8 cellular contexts compared by ENCODE assay signal in the genomic region with DNA sequence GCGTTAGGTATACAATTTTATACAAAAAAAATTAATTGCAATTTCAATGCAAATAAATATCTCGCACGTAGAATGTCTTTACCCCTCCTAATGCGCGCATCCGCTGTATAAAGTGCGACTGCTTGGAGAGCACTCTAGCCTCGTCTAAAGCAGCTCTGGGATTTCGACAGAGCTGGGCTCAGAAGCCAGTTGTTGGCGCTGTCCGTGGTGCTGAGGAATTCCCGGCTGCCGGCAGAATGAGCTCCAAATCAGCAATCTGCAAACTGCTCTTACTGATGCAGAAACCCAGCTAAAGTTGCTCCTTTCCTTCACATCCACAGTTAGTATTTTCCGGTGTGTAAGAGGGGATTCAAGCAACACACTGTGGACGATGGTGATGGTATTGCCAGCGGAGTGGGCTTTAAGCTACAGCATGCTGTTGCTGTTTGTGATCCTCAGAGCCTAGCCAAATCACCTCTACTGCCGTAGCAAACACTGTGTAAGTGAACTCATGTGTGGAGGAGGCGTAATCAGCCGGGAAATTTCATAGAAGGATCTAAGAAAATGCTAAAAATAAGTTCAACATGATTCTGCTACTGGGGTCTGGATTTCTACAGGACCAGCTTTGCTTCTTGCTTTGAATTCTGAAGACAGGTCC. TPM values are rescaled to one million over a fixed set of nuclear protein-coding genes. Genes with fewer than 3 reads are reported as not detected.
A peak's percentile ranks its signal among the peaks of the same experiment; 100 is the strongest.
DNase-seq lines count a peak whose midpoint lies in the region; ATAC-seq and TF ChIP-seq lines count a peak whose summit lies in the region.

A gene (plus strand): TSS at position 137 of the 637 bp plus-strand sequence. CDS start 3,140 bp downstream, outside the sequence.

- no peaks in the 10 kb centered on the region for H3K9me3 Mint-ChIP-seq in activated T-helper 1 cell treated with anti-CD3 and anti-CD28 coated beads, Interleukin-12 subunit alpha, Interleukin-12 subunit beta, Interleukin-2, Interleukin-4 antibody, amounts not matched to agents 30 ng/mL and 10 ng/mL and 1 ng/mL, durations not matched to agents 14 hours and 24 hours and 36 hours

- intact Hi-C loops in activated T-helper 1 cell treated with anti-CD3 and anti-CD28 coated beads, Interleukin-12 subunit alpha, Interleukin-12 subunit beta, Interleukin-2, Interleukin-4 antibody, amounts not matched to agents 30 ng/mL and 10 ng/mL and 1 ng/mL, durations not matched to agents 14 hours and 24 hours and 36 hours (cut with micrococcal nuclease): no loop called here
- intact Hi-C loops in head of caudate nucleus (cut with DNase I) (no loop called here), posterior cingulate gyrus (cut with DNase I) (loop anchor here (10.0 kb wide), 1 partner anchor 164 kb away; no protein-coding TSS in a partner anchor)

- TF ChIP-seq CTCF in HFF-Myc (IDR thresholded peaks at IDR 0.05; ENCODE audit: low read depth, low read length, missing control alignments): no peak

- no peaks in the 10 kb centered on the region for H3K36me3 Mint-ChIP-seq in activated T-helper 1 cell treated with anti-CD3 and anti-CD28 coated beads, Interleukin-12 subunit alpha, Interleukin-12 subunit beta, Interleukin-2, Interleukin-4 antibody, amounts not matched to agents 30 ng/mL and 10 ng/mL and 1 ng/mL, durations not matched to agents 14 hours and 24 hours and 36 hours (ENCODE audit: low read depth)

- no peak within 1 kb of the TSS for H3K27ac Mint-ChIP-seq in activated T-helper 1 cell treated with anti-CD3 and anti-CD28 coated beads, Interleukin-12 subunit alpha, Interleukin-12 subunit beta, Interleukin-2, Interleukin-4 antibody, amounts not matched to agents 30 ng/mL and 10 ng/mL and 1 ng/mL, durations not matched to agents 14 hours and 24 hours and 36 hours

- H3K4me1 Mint-ChIP-seq in activated T-helper 1 cell treated with anti-CD3 and anti-CD28 coated beads, Interleukin-12 subunit alpha, Interleukin-12 subunit beta, Interleukin-2, Interleukin-4 antibody, amounts not matched to agents 30 ng/mL and 10 ng/mL and 1 ng/mL, durations not matched to agents 14 hours and 24 hours and 36 hours (ENCODE audit: low read depth): no peaks in the 10 kb centered on the region

- peak; percentile 80 for DNase-seq in EL
- DNase-seq in HFF-Myc (ENCODE audit: extremely low read depth, low read depth): peak; percentile 33
- DNase-seq in NCI-H345 treated with DMSO at 0.1 percent for 48 hours (lab: John Stamatoyannopoulos, UW; ENCODE audit: unreplicated experiment): peak; percentile 72
- DNase-seq in activated T-helper 1 cell treated with anti-CD3 and anti-CD28 coated beads, Interleukin-12 subunit alpha, Interleukin-12 subunit beta, Interleukin-2, Interleukin-4 antibody, amounts not matched to agents 30 ng/mL and 10 ng/mL and 1 ng/mL, durations not matched to agents 14 hours and 24 hours and 36 hours (ENCODE audit: low spot score): peak; percentile 10
- DNase-seq in head of caudate nucleus: peak; percentile 70 to 94 (median 86)
- DNase-seq in posterior cingulate gyrus: peak; percentile 77 to 97 (median 86)
- no peak for DNase-seq in effector CD4-positive, alpha-beta T cell

- ATAC-seq in HG03175 (IDR thresholded peaks at IDR 0.05; ENCODE audit: unreplicated experiment): no peak

- H3K27me3 Mint-ChIP-seq in activated T-helper 1 cell treated with anti-CD3 and anti-CD28 coated beads, Interleukin-12 subunit alpha, Interleukin-12 subunit beta, Interleukin-2, Interleukin-4 antibody, amounts not matched to agents 30 ng/mL and 10 ng/mL and 1 ng/mL, durations not matched to agents 14 hours and 24 hours and 36 hours (ENCODE audit: insufficient read depth): no peaks in the 10 kb centered on the region

- H3K4me3 ChIP-seq in HFF-Myc (replicated peaks; ENCODE audit: low read depth, low read length): no peak within 1 kb of the TSS

- H3K4me3 Mint-ChIP-seq in activated T-helper 1 cell treated with anti-CD3 and anti-CD28 coated beads, Interleukin-12 subunit alpha, Interleukin-12 subunit beta, Interleukin-2, Interleukin-4 antibody, amounts not matched to agents 30 ng/mL and 10 ng/mL and 1 ng/mL, durations not matched to agents 14 hours and 24 hours and 36 hours: no peak within 1 kb of the TSS

RNA-seq across cellular contexts. Expression of the gene that starts here (rescaled TPM):
- total RNA-seq in activated T-helper 1 cell treated with anti-CD3 and anti-CD28 coated beads, Interleukin-12 subunit alpha, Interleukin-12 subunit beta, Interleukin-2, Interleukin-4 antibody, amounts not matched to agents 30 ng/mL and 10 ng/mL and 1 ng/mL, durations not matched to agents 14 hours and 24 hours and 36 hours: not detected in 2 replicates

Comparison
In these comparisons a context has a peak if more than half of its experiments do, and no peak if none do; other contexts are left out.
1. Peak in DNase-seq in activated T-helper 1 cell treated with anti-CD3 and anti-CD28 coated beads, Interleukin-12 subunit alpha, Interleukin-12 subunit beta, Interleukin-2, Interleukin-4 antibody, amounts not matched to agents 30 ng/mL and 10 ng/mL and 1 ng/mL, durations not matched to agents 14 hours and 24 hours and 36 hours; RNA of the gene not detected or under 1 TPM.